20 cellular contexts compared by ENCODE assay signal in genomic region chr17:44804301-44805061, GRCh38. TPM values are rescaled to one million over a fixed set of nuclear protein-coding genes. Genes with fewer than 3 reads are reported as not detected.
DNase-seq lines count a peak whose midpoint lies in the region; ATAC-seq, FAIRE-seq and TF ChIP-seq lines count a peak whose summit lies in the region.
"Had no signal": no experiment of that assay in that cellular context is flagged by ENCODE, and none has a peak within 500 bp of the region (broad histone marks: within the 10 kb centered on the region; RNA-seq: fewer than 3 reads in every experiment).

No MANE protein-coding gene starts in this region.

- ATAC-seq in A549 (no peak; a peak in 1 of 6 replicates), PC-3 (no peak), HG02885 (IDR thresholded peaks at IDR 0.05; ENCODE audit: poor library complexity, unreplicated experiment) (no peak), HG03139 (IDR thresholded peaks at IDR 0.05; ENCODE audit: unreplicated experiment) (no peak)
- ATAC-seq: T-helper 17 cell had no signal

- POLR2A ChIA-PET in A549 (lab: Yijun Ruan, JAX) = no interaction called here
- POLR2A ChIA-PET in PC-3 (lab: Charles Lee; ENCODE audit: unreplicated experiment) = no interaction called here

- H3K27me3 ChIP-seq in PC-3 (ENCODE audit: low read length) = no peaks in the 10 kb centered on the region
- H3K27me3 ChIP-seq: breast epithelium had no signal

- no peak overlapping the region for H3K9ac ChIP-seq in PC-3 (ENCODE audit: low read length)

- no peak for TF ChIP-seq RAD21 in A549 (conservative IDR thresholded peaks at IDR 0.05 in 1 of 2, IDR thresholded peaks at IDR 0.05 in 1 of 2)

- H3K27ac ChIP-seq in A549 (no peak overlapping the region), PC-3 (ENCODE audit: low read length) (no peak overlapping the region), mesodermal cell (ENCODE audit: low read depth, low read length, severe bottlenecking) (peak overlapping the region; percentile 58)
- H3K27ac ChIP-seq: breast epithelium had no signal

- no peaks in the 10 kb centered on the region for H3F3A ChIP-seq in PC-3 (ENCODE audit: low read length, unreplicated experiment)

- no peak overlapping the region for H3K4me3 ChIP-seq in A549
- H3K4me3 ChIP-seq in PC-3 (ENCODE audit: low read length) = no peak overlapping the region
- H3K4me3 ChIP-seq in mesodermal cell (ENCODE audit: extremely low read depth, insufficient read depth, low read length, poor library complexity, severe bottlenecking) = no peak overlapping the region
- H3K4me3 ChIP-seq: breast epithelium had no signal

- DNase-seq in A549 (ENCODE audit: low read depth in 1 of 2, low spot score in 1 of 2) (no peak), PC-3 (no peak), fibroblast of gingiva (ENCODE audit: low read depth) (peak; percentile 26), NOMO-1 (lab: John Stamatoyannopoulos, UW; ENCODE audit: unreplicated experiment in 2 of 2) (no peak), NAMALWA (ENCODE audit: low spot score) (no peak)
- DNase-seq: activated gamma-delta T cell treated with Interleukin-2 at 50 U/mL for 16 hours; CD4-positive, alpha-beta memory T cell; endodermal cell; GDM1; head of caudate nucleus; kidney glomerular epithelial cell; NCI-H2029 treated with DMSO at 0.1 percent for 48 hours; T-helper 17 cell had no signal

- TF ChIP-seq POLR2A in A549 (IDR thresholded peaks at IDR 0.05; ENCODE audit: low read length) = no peak

- 94% methylated on average over 10 of the region's 10 CpGs for WGBS in A549 (ENCODE audit: missing lambda C conversion rate)
- 98 to 100% methylated on average over 7 of the region's 10 CpGs for WGBS in mesodermal cell (ENCODE audit: insufficient coverage in 2 of 2), 2 experiments

- no peaks in the 10 kb centered on the region for H3K9me2 ChIP-seq in PC-3 (replicated peaks; ENCODE audit: low read length)

- H3K79me2 ChIP-seq in PC-3 (ENCODE audit: low read length) = peaks cover 8% of the 10 kb centered on the region; the same call in 1 of the 2 replicates

- peak; percentile 7 for FAIRE-seq in A549 (lab: Jason Lieb, UNC)

- intact Hi-C loops in PC-3 (cut with micrococcal nuclease) = no loop called here

- H3K4me2 ChIP-seq in A549 (no peak overlapping the region), PC-3 (ENCODE audit: low read length) (no peak overlapping the region)

- H4K20me1 ChIP-seq in PC-3 (ENCODE audit: low read length) = no peaks in the 10 kb centered on the region

- TF ChIP-seq CTCF in A549 (IDR thresholded peaks at IDR 0.05) (no peak), PC-3 (conservative IDR thresholded peaks at IDR 0.05; ENCODE audit: low read depth, low read length) (no peak)

- BruUV-seq in PC-3 (replicated peaks; lab: Mats Ljungman, UMichigan) = TSS peak; percentile 11

- H2AFZ ChIP-seq in PC-3 (ENCODE audit: low read length) = no peak overlapping the region

- peaks cover 8% of the 10 kb centered on the region; the same call in 2 of the 3 replicates for H3K4me1 ChIP-seq in A549
- H3K4me1 ChIP-seq in PC-3 (ENCODE audit: insufficient read depth, low read length) = no peaks in the 10 kb centered on the region; the same call in 1 of the 2 replicates
- peaks cover 9% of the 10 kb centered on the region for H3K4me1 ChIP-seq in mesodermal cell (ENCODE audit: control insufficient read depth, insufficient read depth, low read length, poor library complexity, severe bottlenecking)
- H3K4me1 ChIP-seq: breast epithelium had no signal

- H3K36me3 ChIP-seq in PC-3 (ENCODE audit: low read depth, low read length) (peaks cover 25% of the 10 kb centered on the region), mesodermal cell (ENCODE audit: control insufficient read depth, insufficient read depth, low read length) (peaks cover 80% of the 10 kb centered on the region)
- H3K36me3 ChIP-seq: breast epithelium had no signal

- no peak for TF ChIP-seq EP300 in A549 (IDR thresholded peaks at IDR 0.05)

- H3K9me3 ChIP-seq in A549 (no peaks in the 10 kb centered on the region), PC-3 (ENCODE audit: low read length) (no peaks in the 10 kb centered on the region), mesodermal cell (ENCODE audit: control insufficient read depth, low read length) (no peaks in the 10 kb centered on the region)
- H3K9me3 ChIP-seq: breast epithelium had no signal

- CTCF ChIA-PET in A549 (lab: Yijun Ruan, JAX) (interaction anchor here (0.8 to 4.5 kb wide), 5 partner anchors 26 to 78 kb away, joined by 3 to 26 read pairs (median 9); no protein-coding TSS in a partner anchor), PC-3 (lab: Charles Lee) (no interaction called here)

TF ChIP-seq in A549, 52 proteins besides CTCF, POLR2A, EP300 and RAD21:
- TF ChIP-seq ELK1 (IDR thresholded peaks at IDR 0.05; ENCODE audit: low read depth, low read length) = no peak
- TF ChIP-seq KDM5A (IDR thresholded peaks at IDR 0.05) = no peak
- TF ChIP-seq GATA3 (IDR thresholded peaks at IDR 0.05; ENCODE audit: borderline replicate concordance) = no peak
- TF ChIP-seq ZNF302 (CRISPR knock-in tag; IDR thresholded peaks at IDR 0.05) = no peak
- no peak for TF ChIP-seq FOSL2 (IDR thresholded peaks at IDR 0.05)
- TF ChIP-seq FOSL2 (CRISPR knock-in tag; IDR thresholded peaks at IDR 0.05) = no peak
- TF ChIP-seq HOXB13 (CRISPR knock-in tag; IDR thresholded peaks at IDR 0.05; ENCODE audit: low read depth) = no peak
- TF ChIP-seq HMGXB4 (CRISPR knock-in tag; IDR thresholded peaks at IDR 0.05; ENCODE audit: borderline replicate concordance) = no peak
- TF ChIP-seq JUNB (IDR thresholded peaks at IDR 0.05) = no peak

RNA-seq across cellular contexts. Expression of gene GJC1, which starts 25.6 kb away (rescaled TPM):
- polyA plus RNA-seq in A549 (2011; rRNA removed) (22.1 and 30.4 TPM in 2 replicates), A549 (2017; fragmentation: RNase III; extraction: RNeasy Plus Mini Kit Qiagen cat#74134 plus additional on column Dnase treatment) (21.2 to 21.9 TPM (median 21.7 TPM) in 3 replicates)
- 12.1 and 14.7 TPM in 2 replicates for polyA plus RNA-seq in A549 (2012; cell fraction: cytosol; rRNA removed)
- 6.1 and 10.3 TPM in 2 replicates for polyA plus RNA-seq in A549 (2012; cell fraction: nucleus; rRNA removed)
- 38.3 and 38.4 TPM in 2 replicates for polyA minus RNA-seq in A549 (2011; rRNA and poly(A)+ RNA removed)
- 16.4 and 17.1 TPM in 2 replicates for total RNA-seq in PC-3 (2014; rRNA removed)
- 49.1 TPM for polyA plus RNA-seq in mesodermal cell (2013, experiment 1 of 2)
- polyA plus RNA-seq in mesodermal cell (2013, experiment 2 of 2) = 41.5 TPM
- total RNA-seq: CD4-positive, alpha-beta memory T cell; HT-29; T-helper 17 cell had no signal
- polyA plus RNA-seq: CD4-positive, alpha-beta memory T cell had no signal

RNA-seq across cellular contexts. Expression of gene HIGD1B, which starts 43.2 kb away (rescaled TPM):
- not detected in 2 replicates for polyA plus RNA-seq in A549 (2011; rRNA removed)
- not detected in 2 replicates for polyA plus RNA-seq in A549 (2012; cell fraction: cytosol; rRNA removed)
- polyA plus RNA-seq in A549 (2012; cell fraction: nucleus; rRNA removed) = not detected in 2 replicates
- polyA plus RNA-seq in A549 (2017; fragmentation: RNase III; extraction: RNeasy Plus Mini Kit Qiagen cat#74134 plus additional on column Dnase treatment) = not detected in 3 replicates
- polyA minus RNA-seq in A549 (2011; rRNA and poly(A)+ RNA removed) = not detected in 2 replicates
- total RNA-seq in PC-3 (2014; rRNA removed) = not detected in 2 replicates
- polyA plus RNA-seq in mesodermal cell (2013, experiment 1 of 2) = not detected
- polyA plus RNA-seq in mesodermal cell (2013, experiment 2 of 2) = not detected
- total RNA-seq: A673; CD4-positive, alpha-beta memory T cell; endodermal cell; HT-29; RPMI7951; T-helper 17 cell had no signal
- polyA plus RNA-seq: CD4-positive, alpha-beta memory T cell had no signal

RNA-seq across cellular contexts. Expression of gene ADAM11, which starts 45.7 kb away (rescaled TPM):
- polyA plus RNA-seq in A549 (2011; rRNA removed) = 0.75 and 0.79 TPM in 2 replicates
- 2.3 and 2.7 TPM in 2 replicates for polyA plus RNA-seq in A549 (2012; cell fraction: cytosol; rRNA removed)
- 14.4 and 15.1 TPM in 2 replicates for polyA plus RNA-seq in A549 (2012; cell fraction: nucleus; rRNA removed)
- 2.0 to 2.7 TPM (median 2.1 TPM) in 3 replicates for polyA plus RNA-seq in A549 (2017; fragmentation: RNase III; extraction: RNeasy Plus Mini Kit Qiagen cat#74134 plus additional on column Dnase treatment)
- polyA minus RNA-seq in A549 (2011; rRNA and poly(A)+ RNA removed) = 1.1 and 1.2 TPM in 2 replicates
- total RNA-seq in PC-3 (2014; rRNA removed) = 2.7 and 2.9 TPM in 2 replicates
- 0.96 TPM for polyA plus RNA-seq in mesodermal cell (2013, experiment 1 of 2)
- polyA plus RNA-seq in mesodermal cell (2013, experiment 2 of 2) = 0.91 TPM
